Comparison of ENCODE assay signal across 8 cellular contexts in genomic region chr22:42342426-42343135, GRCh38.
A peak's percentile ranks its signal among the peaks of the same experiment; 100 is the strongest.
DNase-seq lines count a peak whose midpoint lies in the region; ATAC-seq and TF ChIP-seq lines count a peak whose summit lies in the region.

No MANE protein-coding gene starts in this region.

- H3K36me3 ChIP-seq in KOPT-K1 (ENCODE audit: insufficient read depth, low read length) (no peaks in the 10 kb centered on the region), trophoblast cell (ENCODE audit: control insufficient read depth in 1 of 2, insufficient read depth in 2 of 2, low read length in 2 of 2) (no peaks in the 10 kb centered on the region)

- H3K14ac ChIP-seq in trophoblast cell (ENCODE audit: low read length): no peak overlapping the region

- no peak for DNase-seq in CD4-positive, alpha-beta T cell
- DNase-seq in dorsolateral prefrontal cortex (no peak), trophoblast cell (no peak), NCI-H1417 treated with DMSO at 0.1 percent for 48 hours (lab: John Stamatoyannopoulos, UW) (no peak), hepatic stellate cell (ENCODE audit: low spot score) (no peak), islet precursor cell (no peak)
- no peak for DNase-seq in stimulated activated CD4-positive, alpha-beta T cell treated with anti-CD3 and anti-CD28 coated beads, Interleukin-1b, Interleukin-23, amount 100 ng/mL, for 48 hours

- H3K36me3 Mint-ChIP-seq in CD4-positive, alpha-beta T cell (ENCODE audit: low read depth): no peaks in the 10 kb centered on the region

- no peak for TF ChIP-seq CTCF in CD4-positive, alpha-beta T cell (IDR thresholded peaks at IDR 0.05)
- no peak for TF ChIP-seq CTCF in dorsolateral prefrontal cortex (IDR thresholded peaks at IDR 0.05 in 54 of 56, conservative IDR thresholded peaks at IDR 0.05 in 2 of 56; ENCODE audit: low read depth in 1 of 56, partially characterized antibody in 56 of 56)

- no peak overlapping the region for H2BK120ac ChIP-seq in trophoblast cell (ENCODE audit: insufficient read depth, low read length, poor library complexity)

- no peak overlapping the region for H3K27ac ChIP-seq in CD4-positive, alpha-beta T cell (ENCODE audit: low read depth, low read length)
- H3K27ac ChIP-seq in KOPT-K1 (ENCODE audit: low read depth, low read length, poor library complexity, severe bottlenecking) (peak overlapping the region; percentile 45), dorsolateral prefrontal cortex (peak overlapping the region in 58 of 59 donors; percentile 6 to 94 (median 87)), trophoblast cell (ENCODE audit: low read depth, low read length) (no peak overlapping the region)

- H2AK5ac ChIP-seq in trophoblast cell (ENCODE audit: low read length): no peak overlapping the region

- H3K79me1 ChIP-seq in trophoblast cell (ENCODE audit: low read length): no peaks in the 10 kb centered on the region

- no peaks in the 10 kb centered on the region for H3K4me1 ChIP-seq in trophoblast cell (ENCODE audit: control insufficient read depth in 1 of 2, insufficient read depth in 2 of 2, low read length in 2 of 2)

- no peak overlapping the region for H4K8ac ChIP-seq in trophoblast cell (ENCODE audit: low read depth, low read length)

- H2BK12ac ChIP-seq in trophoblast cell (ENCODE audit: low read length): no peak overlapping the region

- no CpG with 5 or more reads among the region's 11 CpGs for WGBS in trophoblast cell (ENCODE audit: extremely low coverage, insufficient coverage, insufficient read length)

- no peak overlapping the region for H3K18ac ChIP-seq in trophoblast cell (ENCODE audit: low read length)

- H3K27me3 Mint-ChIP-seq in CD4-positive, alpha-beta T cell: no peaks in the 10 kb centered on the region

- no peaks in the 10 kb centered on the region for H3K9me3 Mint-ChIP-seq in CD4-positive, alpha-beta T cell

- H4K12ac ChIP-seq in trophoblast cell (ENCODE audit: low read depth, low read length): no peak overlapping the region

- no peaks in the 10 kb centered on the region for H3K27me3 ChIP-seq in CD4-positive, alpha-beta T cell (ENCODE audit: control insufficient read depth, insufficient read depth, low read length)
- H3K27me3 ChIP-seq in dorsolateral prefrontal cortex: no peaks in the 10 kb centered on the region
- no peaks in the 10 kb centered on the region for H3K27me3 ChIP-seq in trophoblast cell (ENCODE audit: insufficient read depth, low read length)

- H3K4me3 ChIP-seq in dorsolateral prefrontal cortex: peak overlapping the region; percentile 41 to 75 (median 64)
- no peak overlapping the region for H3K4me3 ChIP-seq in trophoblast cell (ENCODE audit: low read depth, low read length)

- peaks cover 24% of the 10 kb centered on the region for H3K4me1 Mint-ChIP-seq in CD4-positive, alpha-beta T cell (ENCODE audit: low read depth)

- no peaks in the 10 kb centered on the region for H3K79me2 ChIP-seq in trophoblast cell (ENCODE audit: control insufficient read depth, insufficient read depth, low read length, poor library complexity)

- peak overlapping the region; percentile 20 for H3K27ac Mint-ChIP-seq in CD4-positive, alpha-beta T cell

- H3K23ac ChIP-seq in trophoblast cell (ENCODE audit: low read length): no peak overlapping the region

- H3K4me3 Mint-ChIP-seq in CD4-positive, alpha-beta T cell: peak overlapping the region; percentile 89

- H2BK5ac ChIP-seq in trophoblast cell (ENCODE audit: low read depth, low read length, poor library complexity): no peak overlapping the region

- H2AFZ ChIP-seq in trophoblast cell (ENCODE audit: insufficient read depth, low read length, poor library complexity): no peak overlapping the region

- no peak for ATAC-seq in CD4-positive, alpha-beta T cell (ENCODE audit: poor library complexity)

- POLR2A ChIA-PET in CD4-positive, alpha-beta T cell (lab: Charles Lee): interaction anchor here (0.8 to 1.0 kb wide), 2 partner anchors 10 to 17 kb away, joined by 3 to 4 read pairs; no protein-coding TSS in a partner anchor

- intact Hi-C loops in CD4-positive, alpha-beta T cell (cut with DNase I, micrococcal nuclease): loop anchor here in 1 of 2 experiments (5.0 kb wide), 1 partner anchor 70 kb away; the partner anchor contains the start of gene TCF20
- intact Hi-C loops in dorsolateral prefrontal cortex (cut with DNase I): loop anchor here in 1 of 2 donors (5.0 kb wide), 1 partner anchor 70 kb away; the partner anchor contains the start of gene TCF20

- no peaks in the 10 kb centered on the region for H3K9me3 ChIP-seq in CD4-positive, alpha-beta T cell (ENCODE audit: control insufficient read depth, low read length)
- no peaks in the 10 kb centered on the region for H3K9me3 ChIP-seq in KOPT-K1 (ENCODE audit: insufficient read depth, low read length, poor library complexity, severe bottlenecking)
- H3K9me3 ChIP-seq in trophoblast cell (ENCODE audit: insufficient read depth, low read depth, low read length): no peaks in the 10 kb centered on the region

- H3K4ac ChIP-seq in trophoblast cell (ENCODE audit: low read depth, low read length): no peak overlapping the region

- CTCF ChIA-PET in CD4-positive, alpha-beta T cell (lab: Charles Lee): no interaction called here

- no peak overlapping the region for H4K91ac ChIP-seq in trophoblast cell (ENCODE audit: low read depth, low read length)

- H3K9ac ChIP-seq in trophoblast cell (ENCODE audit: low read length): no peak overlapping the region

- peak overlapping the region; percentile 58 for H3K4me2 ChIP-seq in trophoblast cell (ENCODE audit: low read length)

Comparison
In these comparisons a context has a peak if more than half of its experiments do, and no peak if none do; other contexts are left out.
1. H3K27ac ChIP-seq: peak in KOPT-K1 (single experiment) and dorsolateral prefrontal cortex (58 of 59); none in CD4-positive, alpha-beta T cell (single experiment) and trophoblast cell (single experiment).